In genomic region chrX:48972214-48973164, GRCh38 we compare ENCODE assay signal across 8 cellular contexts. TPM values are rescaled to one million over a fixed set of nuclear protein-coding genes. Genes with fewer than 3 reads are reported as not detected.
DNase-seq lines count a peak whose midpoint lies in the region; ATAC-seq and TF ChIP-seq lines count a peak whose summit lies in the region.

No MANE protein-coding gene starts in this region.

- no peaks in the 10 kb centered on the region for H3K9me3 Mint-ChIP-seq in activated naive CD4-positive, alpha-beta T cell treated with anti-CD3 and anti-CD28 coated beads for 36 hours
- peaks cover 3% of the 10 kb centered on the region for H3K9me3 Mint-ChIP-seq in glutamatergic neuron (ENCODE audit: unreplicated experiment)

- CTCF ChIA-PET in activated naive CD4-positive, alpha-beta T cell treated with anti-CD3 and anti-CD28 coated beads for 36 hours (lab: Charles Lee): interaction anchor here (0.9 to 1.6 kb wide), 5 partner anchors 14 to 234 kb away, joined by 3 to 5 read pairs (median 4); partner anchors contain the start of gene GRIPAP1

- DNase-seq in GM12864 (ENCODE audit: low read depth) (no peak), NCI-H2227 treated with DMSO at 0.1 percent for 48 hours (lab: John Stamatoyannopoulos, UW) (peak; percentile 97), glutamatergic neuron (peak; percentile 52), pons (ENCODE audit: low spot score) (peak; percentile 35)
- DNase-seq in activated naive CD4-positive, alpha-beta T cell treated with anti-CD3 and anti-CD28 coated beads for 36 hours: peak; percentile 51

- no peaks in the 10 kb centered on the region for H3K27me3 Mint-ChIP-seq in activated naive CD4-positive, alpha-beta T cell treated with anti-CD3 and anti-CD28 coated beads for 36 hours (ENCODE audit: low read depth)
- H3K27me3 Mint-ChIP-seq in glutamatergic neuron (ENCODE audit: unreplicated experiment): peaks cover 12% of the 10 kb centered on the region

- no peak overlapping the region for H3K4me3 ChIP-seq in GM12864 (ENCODE audit: low read depth, low read length)

- no peak overlapping the region for H3K27ac ChIP-seq in 22Rv1

- no peak overlapping the region for H3K27ac Mint-ChIP-seq in activated naive CD4-positive, alpha-beta T cell treated with anti-CD3 and anti-CD28 coated beads for 36 hours
- peak overlapping the region; percentile 70 for H3K27ac Mint-ChIP-seq in glutamatergic neuron (ENCODE audit: unreplicated experiment)

- intact Hi-C loops in activated naive CD4-positive, alpha-beta T cell treated with anti-CD3 and anti-CD28 coated beads for 36 hours (cut with micrococcal nuclease): loop anchor here (1.0 kb wide), 1 partner anchor 71 kb away; the partner anchor contains the start of gene TFE3

- H3K36me3 Mint-ChIP-seq in activated naive CD4-positive, alpha-beta T cell treated with anti-CD3 and anti-CD28 coated beads for 36 hours (ENCODE audit: low read depth): peaks cover 12% of the 10 kb centered on the region
- H3K36me3 Mint-ChIP-seq in glutamatergic neuron (ENCODE audit: unreplicated experiment): peaks cover 7% of the 10 kb centered on the region

- H3K4me1 Mint-ChIP-seq in activated naive CD4-positive, alpha-beta T cell treated with anti-CD3 and anti-CD28 coated beads for 36 hours (ENCODE audit: low read depth): peaks cover 13% of the 10 kb centered on the region
- H3K4me1 Mint-ChIP-seq in glutamatergic neuron (ENCODE audit: low read depth, unreplicated experiment): peaks cover 10% of the 10 kb centered on the region

- peak; percentile 79 for TF ChIP-seq CTCF in 22Rv1 (IDR thresholded peaks at IDR 0.05)
- TF ChIP-seq CTCF in GM12864 (IDR thresholded peaks at IDR 0.05; ENCODE audit: low read depth, low read length, missing control alignments): peak; percentile 61
- peak; percentile 42 for TF ChIP-seq CTCF in glutamatergic neuron (IDR thresholded peaks at IDR 0.05; ENCODE audit: partially characterized antibody, unreplicated experiment)

- H3K4me3 Mint-ChIP-seq in activated naive CD4-positive, alpha-beta T cell treated with anti-CD3 and anti-CD28 coated beads for 36 hours: peak overlapping the region; percentile 42
- H3K4me3 Mint-ChIP-seq in glutamatergic neuron (ENCODE audit: unreplicated experiment): peak overlapping the region; percentile 62

- no peak for ATAC-seq in GM18498 (IDR thresholded peaks at IDR 0.05; ENCODE audit: unreplicated experiment)
- no peak for ATAC-seq in GM19455 (IDR thresholded peaks at IDR 0.05; ENCODE audit: unreplicated experiment)

RNA-seq across cellular contexts. Expression of gene KCND1, which starts 0.8 kb away (rescaled TPM):
- 1 to 10 TPM; 2.1 to 2.7 TPM for total RNA-seq in activated naive CD4-positive, alpha-beta T cell treated with anti-CD3 and anti-CD28 coated beads for 36 hours
- total RNA-seq in glutamatergic neuron (ENCODE audit: unreplicated experiment): 7.2 TPM

RNA-seq across cellular contexts. Expression of gene OTUD5, which starts 15.1 kb away (rescaled TPM):
- 10 to 100 TPM; 69.1 to 70.5 TPM for total RNA-seq in activated naive CD4-positive, alpha-beta T cell treated with anti-CD3 and anti-CD28 coated beads for 36 hours
- total RNA-seq in glutamatergic neuron (ENCODE audit: unreplicated experiment): 68.3 TPM

RNA-seq across cellular contexts. Expression of gene GRIPAP1, which starts 29.6 kb away (rescaled TPM):
- total RNA-seq in activated naive CD4-positive, alpha-beta T cell treated with anti-CD3 and anti-CD28 coated beads for 36 hours: 10 to 100 TPM; 64.8 to 73.1 TPM
- total RNA-seq in glutamatergic neuron (ENCODE audit: unreplicated experiment): 129 TPM

RNA-seq across cellular contexts. Expression of gene PIM2, which starts 53.7 kb away (rescaled TPM):
- 100 to 1,000 TPM; 634 to 648 TPM for total RNA-seq in activated naive CD4-positive, alpha-beta T cell treated with anti-CD3 and anti-CD28 coated beads for 36 hours
- 16.5 TPM for total RNA-seq in glutamatergic neuron (ENCODE audit: unreplicated experiment)
